ENCODE assay signal across 9 cellular contexts in the genomic region with DNA sequence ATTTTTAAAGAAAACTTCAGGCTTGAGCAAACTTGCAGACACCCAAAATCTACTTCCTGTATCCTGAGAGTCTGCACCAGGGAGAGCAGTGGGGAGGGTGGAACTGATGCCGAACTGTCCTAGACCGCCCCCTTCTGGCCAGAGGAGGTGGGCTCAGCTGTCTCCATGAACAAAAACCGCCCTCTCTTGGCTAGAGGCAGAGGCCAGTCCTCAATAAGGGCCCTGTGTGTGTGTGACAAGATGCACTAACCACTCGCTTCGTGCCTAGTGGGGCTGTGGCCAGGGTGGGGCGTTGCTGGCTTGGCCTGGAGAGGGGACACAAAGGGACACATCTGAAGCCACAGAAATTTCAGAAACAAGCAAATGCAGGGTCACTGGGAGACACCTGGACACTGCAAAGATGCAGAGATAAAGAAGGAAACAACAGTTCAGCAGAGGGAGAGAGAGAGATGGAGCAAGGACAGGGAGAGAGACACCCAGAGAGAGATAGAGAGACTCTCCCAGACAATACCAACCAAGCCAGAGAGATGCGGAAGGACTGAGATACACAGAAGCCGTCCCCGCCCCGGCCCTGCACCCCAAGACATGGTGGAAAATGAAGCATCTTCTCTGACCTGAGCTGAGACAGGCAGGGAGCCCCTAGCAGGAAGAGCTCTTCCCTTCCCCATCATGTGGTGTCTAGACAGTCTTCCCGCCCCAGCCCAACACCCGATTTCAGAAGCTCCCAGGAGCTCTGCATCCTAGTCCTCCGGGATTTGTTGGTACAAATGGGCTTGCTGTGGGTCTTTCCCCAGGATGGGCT. TPM values are rescaled to one million over a fixed set of nuclear protein-coding genes. Genes with fewer than 3 reads are reported as not detected.
DNase-seq lines count a peak whose midpoint lies in the region; ATAC-seq and TF ChIP-seq lines count a peak whose summit lies in the region.
"Had no signal": no experiment of that assay in that cellular context is flagged by ENCODE, and none has a peak within 500 bp of the region (broad histone marks: within the 10 kb centered on the region; RNA-seq: fewer than 3 reads in every experiment).

No MANE protein-coding gene starts in this region.

- peak overlapping the region; percentile 97 for H3K27ac ChIP-seq in temporal lobe (ENCODE audit: low read depth, low read length)

- H3K4me1 Mint-ChIP-seq in activated T-helper 1 cell treated with anti-CD3 and anti-CD28 coated beads, Interleukin-12 subunit alpha, Interleukin-12 subunit beta, Interleukin-2, Interleukin-4 antibody, amounts not matched to agents 30 ng/mL and 10 ng/mL and 1 ng/mL, durations not matched to agents 14 hours and 24 hours and 36 hours (ENCODE audit: low read depth), result peaks cover 38% of the 10 kb centered on the region

- peak overlapping the region; percentile 20 for H3K27ac Mint-ChIP-seq in activated T-helper 1 cell treated with anti-CD3 and anti-CD28 coated beads, Interleukin-12 subunit alpha, Interleukin-12 subunit beta, Interleukin-2, Interleukin-4 antibody, amounts not matched to agents 30 ng/mL and 10 ng/mL and 1 ng/mL, durations not matched to agents 14 hours and 24 hours and 36 hours

- intact Hi-C loops in activated T-helper 1 cell treated with anti-CD3 and anti-CD28 coated beads, Interleukin-12 subunit alpha, Interleukin-12 subunit beta, Interleukin-2, Interleukin-4 antibody, amounts not matched to agents 30 ng/mL and 10 ng/mL and 1 ng/mL, durations not matched to agents 14 hours and 24 hours and 36 hours (cut with micrococcal nuclease), result loop anchor here (1.0 to 2.0 kb wide), 8 partner anchors 14 to 482 kb away; partner anchors contain the start of gene CSGALNACT2

- no peak overlapping the region for H3K4me3 ChIP-seq in Jurkat, Clone E6-1 (ENCODE audit: low read length)
- H3K4me3 ChIP-seq in fibroblast of villous mesenchyme (ENCODE audit: low read depth, low read length), result no peak overlapping the region
- H3K4me3 ChIP-seq: skin epidermis had no signal

- peak; percentile 98 for ATAC-seq in GM21723 (IDR thresholded peaks at IDR 0.05; ENCODE audit: unreplicated experiment)

- peak; percentile 99 for TF ChIP-seq CTCF in fibroblast of villous mesenchyme (IDR thresholded peaks at IDR 0.05; ENCODE audit: insufficient read depth, low read depth, low read length)

- peaks cover 16% of the 10 kb centered on the region for H3K27me3 Mint-ChIP-seq in activated T-helper 1 cell treated with anti-CD3 and anti-CD28 coated beads, Interleukin-12 subunit alpha, Interleukin-12 subunit beta, Interleukin-2, Interleukin-4 antibody, amounts not matched to agents 30 ng/mL and 10 ng/mL and 1 ng/mL, durations not matched to agents 14 hours and 24 hours and 36 hours (ENCODE audit: insufficient read depth)

- H3K4me3 Mint-ChIP-seq in activated T-helper 1 cell treated with anti-CD3 and anti-CD28 coated beads, Interleukin-12 subunit alpha, Interleukin-12 subunit beta, Interleukin-2, Interleukin-4 antibody, amounts not matched to agents 30 ng/mL and 10 ng/mL and 1 ng/mL, durations not matched to agents 14 hours and 24 hours and 36 hours, result no peak overlapping the region

- H3K36me3 Mint-ChIP-seq in activated T-helper 1 cell treated with anti-CD3 and anti-CD28 coated beads, Interleukin-12 subunit alpha, Interleukin-12 subunit beta, Interleukin-2, Interleukin-4 antibody, amounts not matched to agents 30 ng/mL and 10 ng/mL and 1 ng/mL, durations not matched to agents 14 hours and 24 hours and 36 hours (ENCODE audit: low read depth), result peaks cover 4% of the 10 kb centered on the region

- DNase-seq in EL (peak; percentile 81), RPMI7951 (ENCODE audit: low read depth) (peak; percentile 61), fibroblast of villous mesenchyme (ENCODE audit: low read depth) (peak; percentile 81), nucleus accumbens (lab: John Stamatoyannopoulos, UW) (peak; percentile 48 to 96 (median 89))
- peak; percentile 82 for DNase-seq in Jurkat, Clone E6-1 (ENCODE audit: low read depth, low spot score)
- peak; percentile 80 for DNase-seq in activated T-helper 1 cell treated with anti-CD3 and anti-CD28 coated beads, Interleukin-12 subunit alpha, Interleukin-12 subunit beta, Interleukin-2, Interleukin-4 antibody, amounts not matched to agents 30 ng/mL and 10 ng/mL and 1 ng/mL, durations not matched to agents 14 hours and 24 hours and 36 hours (ENCODE audit: low spot score)

- H3K9me3 Mint-ChIP-seq in activated T-helper 1 cell treated with anti-CD3 and anti-CD28 coated beads, Interleukin-12 subunit alpha, Interleukin-12 subunit beta, Interleukin-2, Interleukin-4 antibody, amounts not matched to agents 30 ng/mL and 10 ng/mL and 1 ng/mL, durations not matched to agents 14 hours and 24 hours and 36 hours, result no peaks in the 10 kb centered on the region

RNA-seq across cellular contexts. Expression of gene FXYD4, which starts 22.7 kb away (rescaled TPM):
- polyA plus RNA-seq in Jurkat, Clone E6-1 (2012; ENCODE audit: insufficient read depth, insufficient read length), result not detected
- not detected in 2 replicates for total RNA-seq in RPMI7951 (2014; rRNA removed; shearing (Covaris generic))
- 0.44 TPM in 1 of 2 replicates, not detected in the other for total RNA-seq in activated T-helper 1 cell treated with anti-CD3 and anti-CD28 coated beads, Interleukin-12 subunit alpha, Interleukin-12 subunit beta, Interleukin-2, Interleukin-4 antibody, amounts not matched to agents 30 ng/mL and 10 ng/mL and 1 ng/mL, durations not matched to agents 14 hours and 24 hours and 36 hours
- total RNA-seq in fibroblast of villous mesenchyme (not detected in 2 replicates), temporal lobe (not detected)
